In the genomic region with DNA sequence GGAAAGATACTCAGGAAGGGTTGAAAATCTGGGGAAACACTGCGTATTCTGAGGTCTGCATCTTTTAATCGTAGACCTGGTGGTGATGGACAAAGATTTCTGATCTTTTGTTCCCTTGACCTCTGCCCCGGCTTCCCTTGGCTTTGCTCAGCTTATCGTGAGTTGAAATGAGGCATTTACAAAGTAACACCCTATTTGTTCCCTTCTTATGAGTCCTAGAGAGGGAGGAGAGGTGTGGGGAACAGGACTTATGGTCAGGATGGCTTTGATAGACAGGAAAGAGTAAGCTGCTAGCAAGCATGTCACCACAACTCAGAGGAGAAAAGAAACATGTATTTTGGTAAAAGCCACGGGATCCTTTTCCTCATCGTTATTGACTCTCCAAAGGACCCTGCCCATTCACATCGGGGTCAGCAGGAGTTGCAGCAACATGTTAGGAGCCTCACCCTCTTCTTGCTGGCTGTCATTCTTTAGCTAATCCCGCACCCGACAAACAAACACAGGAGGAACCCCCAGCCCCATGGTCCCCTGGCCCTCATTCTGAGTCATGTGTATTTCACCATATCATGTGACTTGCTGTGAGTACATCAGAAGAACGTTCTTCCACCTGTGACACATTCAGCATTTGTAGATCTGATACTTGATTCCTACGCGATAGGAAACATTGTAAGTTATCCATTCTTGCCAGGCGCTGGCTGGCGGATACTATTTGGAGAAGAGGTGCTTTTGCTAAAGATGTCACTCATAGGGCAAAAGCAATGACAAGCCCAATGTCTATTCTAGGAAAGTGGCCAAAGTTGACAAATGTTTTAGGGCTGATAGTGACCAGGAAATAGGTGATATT, we compare ENCODE assay signal across 1 cellular context.
A peak's percentile ranks its signal among the peaks of the same experiment; 100 is the strongest.
TF ChIP-seq lines count a peak whose summit lies in the region.

No MANE protein-coding gene starts in this region.

TF ChIP-seq in K562, 482 proteins besides CTCF, POLR2A, EP300 and RAD21 (continued from another document and continues in another):
- TF ChIP-seq, protein P1, sequence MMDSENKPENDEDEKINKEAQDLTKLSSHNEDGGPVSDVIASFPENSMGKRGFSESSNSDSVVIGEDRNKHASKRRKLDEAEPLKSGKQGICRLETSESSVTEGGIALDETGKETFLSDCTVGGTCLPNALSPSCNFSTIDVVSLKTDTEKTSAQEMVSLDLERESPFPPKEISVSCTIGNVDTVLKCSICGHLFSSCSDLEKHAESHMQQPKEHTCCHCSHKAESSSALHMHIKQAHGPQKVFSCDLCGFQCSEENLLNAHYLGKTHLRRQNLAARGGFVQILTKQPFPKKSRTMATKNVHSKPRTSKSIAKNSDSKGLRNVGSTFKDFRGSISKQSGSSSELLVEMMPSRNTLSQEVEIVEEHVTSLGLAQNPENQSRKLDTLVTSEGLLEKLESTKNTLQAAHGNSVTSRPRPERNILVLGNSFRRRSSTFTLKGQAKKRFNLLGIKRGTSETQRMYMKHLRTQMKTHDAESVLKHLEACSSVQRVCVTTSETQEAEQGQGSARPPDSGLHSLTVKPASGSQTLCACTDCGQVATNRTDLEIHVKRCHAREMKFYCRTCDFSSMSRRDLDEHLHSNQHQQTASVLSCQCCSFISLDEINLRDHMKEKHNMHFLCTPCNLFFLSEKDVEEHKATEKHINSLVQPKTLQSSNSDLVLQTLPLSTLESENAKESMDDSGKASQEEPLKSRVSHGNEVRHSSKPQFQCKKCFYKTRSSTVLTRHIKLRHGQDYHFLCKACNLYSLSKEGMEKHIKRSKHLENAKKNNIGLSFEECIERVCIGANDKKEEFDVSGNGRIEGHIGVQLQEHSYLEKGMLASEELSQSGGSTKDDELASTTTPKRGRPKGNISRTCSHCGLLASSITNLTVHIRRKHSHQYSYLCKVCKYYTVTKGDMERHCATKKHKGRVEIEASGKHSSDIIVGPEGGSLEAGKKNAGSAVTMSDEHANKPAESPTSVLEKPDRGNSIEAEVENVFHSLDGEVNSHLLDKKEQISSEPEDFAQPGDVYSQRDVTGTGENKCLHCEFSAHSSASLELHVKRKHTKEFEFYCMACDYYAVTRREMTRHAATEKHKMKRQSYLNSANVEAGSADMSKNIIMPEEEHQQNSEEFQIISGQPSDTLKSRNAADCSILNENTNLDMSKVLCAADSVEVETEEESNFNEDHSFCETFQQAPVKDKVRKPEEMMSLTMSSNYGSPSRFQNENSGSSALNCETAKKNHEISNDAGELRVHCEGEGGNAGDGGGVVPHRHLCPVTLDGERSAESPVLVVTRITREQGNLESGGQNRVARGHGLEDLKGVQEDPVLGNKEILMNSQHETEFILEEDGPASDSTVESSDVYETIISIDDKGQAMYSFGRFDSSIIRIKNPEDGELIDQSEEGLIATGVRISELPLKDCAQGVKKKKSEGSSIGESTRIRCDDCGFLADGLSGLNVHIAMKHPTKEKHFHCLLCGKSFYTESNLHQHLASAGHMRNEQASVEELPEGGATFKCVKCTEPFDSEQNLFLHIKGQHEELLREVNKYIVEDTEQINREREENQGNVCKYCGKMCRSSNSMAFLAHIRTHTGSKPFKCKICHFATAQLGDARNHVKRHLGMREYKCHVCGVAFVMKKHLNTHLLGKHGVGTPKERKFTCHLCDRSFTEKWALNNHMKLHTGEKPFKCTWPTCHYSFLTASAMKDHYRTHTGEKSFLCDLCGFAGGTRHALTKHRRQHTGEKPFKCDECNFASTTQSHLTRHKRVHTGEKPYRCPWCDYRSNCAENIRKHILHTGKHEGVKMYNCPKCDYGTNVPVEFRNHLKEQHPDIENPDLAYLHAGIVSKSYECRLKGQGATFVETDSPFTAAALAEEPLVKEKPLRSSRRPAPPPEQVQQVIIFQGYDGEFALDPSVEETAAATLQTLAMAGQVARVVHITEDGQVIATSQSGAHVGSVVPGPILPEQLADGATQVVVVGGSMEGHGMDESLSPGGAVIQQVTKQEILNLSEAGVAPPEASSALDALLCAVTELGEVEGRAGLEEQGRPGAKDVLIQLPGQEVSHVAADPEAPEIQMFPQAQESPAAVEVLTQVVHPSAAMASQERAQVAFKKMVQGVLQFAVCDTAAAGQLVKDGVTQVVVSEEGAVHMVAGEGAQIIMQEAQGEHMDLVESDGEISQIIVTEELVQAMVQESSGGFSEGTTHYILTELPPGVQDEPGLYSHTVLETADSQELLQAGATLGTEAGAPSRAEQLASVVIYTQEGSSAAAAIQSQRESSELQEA (IDR thresholded peaks at IDR 0.05; ENCODE audit: low read depth), result no peak
- TF ChIP-seq, protein P2, sequence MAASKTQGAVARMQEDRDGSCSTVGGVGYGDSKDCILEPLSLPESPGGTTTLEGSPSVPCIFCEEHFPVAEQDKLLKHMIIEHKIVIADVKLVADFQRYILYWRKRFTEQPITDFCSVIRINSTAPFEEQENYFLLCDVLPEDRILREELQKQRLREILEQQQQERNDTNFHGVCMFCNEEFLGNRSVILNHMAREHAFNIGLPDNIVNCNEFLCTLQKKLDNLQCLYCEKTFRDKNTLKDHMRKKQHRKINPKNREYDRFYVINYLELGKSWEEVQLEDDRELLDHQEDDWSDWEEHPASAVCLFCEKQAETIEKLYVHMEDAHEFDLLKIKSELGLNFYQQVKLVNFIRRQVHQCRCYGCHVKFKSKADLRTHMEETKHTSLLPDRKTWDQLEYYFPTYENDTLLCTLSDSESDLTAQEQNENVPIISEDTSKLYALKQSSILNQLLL (CRISPR knock-in tag; IDR thresholded peaks at IDR 0.05; ENCODE audit: borderline replicate concordance), result no peak
- TF ChIP-seq TBL1XR1 (IDR thresholded peaks at IDR 0.05; ENCODE audit: low read length in 2 of 2) (no peak), SIRT6 (IDR thresholded peaks at IDR 0.05; ENCODE audit: low read depth, low read length) (no peak), CHD4 (IDR thresholded peaks at IDR 0.05; ENCODE audit: insufficient read depth, insufficient replicate concordance, low read depth, low read length, poor library complexity, severe bottlenecking) (no peak), HOXB6 (CRISPR knock-in tag; IDR thresholded peaks at IDR 0.05; ENCODE audit: borderline replicate concordance) (no peak), GTF2E2 (tag; IDR thresholded peaks at IDR 0.05) (no peak), SMAD1 (IDR thresholded peaks at IDR 0.05; ENCODE audit: low read depth, low read length, partially characterized antibody) (no peak), GATA2 (CRISPR knock-in tag; IDR thresholded peaks at IDR 0.05) (peak; percentile 24; the same call in 1 of the 2 replicates), BCL6 (CRISPR knock-in tag; IDR thresholded peaks at IDR 0.05) (no peak), ZNF239 (CRISPR knock-in tag; IDR thresholded peaks at IDR 0.05) (no peak), MEIS2 (IDR thresholded peaks at IDR 0.05; ENCODE audit: partially characterized antibody) (peak; percentile 59), ZNF347 (CRISPR knock-in tag; IDR thresholded peaks at IDR 0.05; ENCODE audit: low read depth) (no peak)
- TF ChIP-seq, protein P3, sequence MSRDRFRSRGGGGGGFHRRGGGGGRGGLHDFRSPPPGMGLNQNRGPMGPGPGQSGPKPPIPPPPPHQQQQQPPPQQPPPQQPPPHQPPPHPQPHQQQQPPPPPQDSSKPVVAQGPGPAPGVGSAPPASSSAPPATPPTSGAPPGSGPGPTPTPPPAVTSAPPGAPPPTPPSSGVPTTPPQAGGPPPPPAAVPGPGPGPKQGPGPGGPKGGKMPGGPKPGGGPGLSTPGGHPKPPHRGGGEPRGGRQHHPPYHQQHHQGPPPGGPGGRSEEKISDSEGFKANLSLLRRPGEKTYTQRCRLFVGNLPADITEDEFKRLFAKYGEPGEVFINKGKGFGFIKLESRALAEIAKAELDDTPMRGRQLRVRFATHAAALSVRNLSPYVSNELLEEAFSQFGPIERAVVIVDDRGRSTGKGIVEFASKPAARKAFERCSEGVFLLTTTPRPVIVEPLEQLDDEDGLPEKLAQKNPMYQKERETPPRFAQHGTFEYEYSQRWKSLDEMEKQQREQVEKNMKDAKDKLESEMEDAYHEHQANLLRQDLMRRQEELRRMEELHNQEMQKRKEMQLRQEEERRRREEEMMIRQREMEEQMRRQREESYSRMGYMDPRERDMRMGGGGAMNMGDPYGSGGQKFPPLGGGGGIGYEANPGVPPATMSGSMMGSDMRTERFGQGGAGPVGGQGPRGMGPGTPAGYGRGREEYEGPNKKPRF (IDR thresholded peaks at IDR 0.05; ENCODE audit: low read depth, low read length), result no peak
- TF ChIP-seq, protein P4, sequence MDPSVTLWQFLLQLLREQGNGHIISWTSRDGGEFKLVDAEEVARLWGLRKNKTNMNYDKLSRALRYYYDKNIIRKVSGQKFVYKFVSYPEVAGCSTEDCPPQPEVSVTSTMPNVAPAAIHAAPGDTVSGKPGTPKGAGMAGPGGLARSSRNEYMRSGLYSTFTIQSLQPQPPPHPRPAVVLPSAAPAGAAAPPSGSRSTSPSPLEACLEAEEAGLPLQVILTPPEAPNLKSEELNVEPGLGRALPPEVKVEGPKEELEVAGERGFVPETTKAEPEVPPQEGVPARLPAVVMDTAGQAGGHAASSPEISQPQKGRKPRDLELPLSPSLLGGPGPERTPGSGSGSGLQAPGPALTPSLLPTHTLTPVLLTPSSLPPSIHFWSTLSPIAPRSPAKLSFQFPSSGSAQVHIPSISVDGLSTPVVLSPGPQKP (CRISPR knock-in tag; IDR thresholded peaks at IDR 0.05), result no peak
- TF ChIP-seq, protein P5, sequence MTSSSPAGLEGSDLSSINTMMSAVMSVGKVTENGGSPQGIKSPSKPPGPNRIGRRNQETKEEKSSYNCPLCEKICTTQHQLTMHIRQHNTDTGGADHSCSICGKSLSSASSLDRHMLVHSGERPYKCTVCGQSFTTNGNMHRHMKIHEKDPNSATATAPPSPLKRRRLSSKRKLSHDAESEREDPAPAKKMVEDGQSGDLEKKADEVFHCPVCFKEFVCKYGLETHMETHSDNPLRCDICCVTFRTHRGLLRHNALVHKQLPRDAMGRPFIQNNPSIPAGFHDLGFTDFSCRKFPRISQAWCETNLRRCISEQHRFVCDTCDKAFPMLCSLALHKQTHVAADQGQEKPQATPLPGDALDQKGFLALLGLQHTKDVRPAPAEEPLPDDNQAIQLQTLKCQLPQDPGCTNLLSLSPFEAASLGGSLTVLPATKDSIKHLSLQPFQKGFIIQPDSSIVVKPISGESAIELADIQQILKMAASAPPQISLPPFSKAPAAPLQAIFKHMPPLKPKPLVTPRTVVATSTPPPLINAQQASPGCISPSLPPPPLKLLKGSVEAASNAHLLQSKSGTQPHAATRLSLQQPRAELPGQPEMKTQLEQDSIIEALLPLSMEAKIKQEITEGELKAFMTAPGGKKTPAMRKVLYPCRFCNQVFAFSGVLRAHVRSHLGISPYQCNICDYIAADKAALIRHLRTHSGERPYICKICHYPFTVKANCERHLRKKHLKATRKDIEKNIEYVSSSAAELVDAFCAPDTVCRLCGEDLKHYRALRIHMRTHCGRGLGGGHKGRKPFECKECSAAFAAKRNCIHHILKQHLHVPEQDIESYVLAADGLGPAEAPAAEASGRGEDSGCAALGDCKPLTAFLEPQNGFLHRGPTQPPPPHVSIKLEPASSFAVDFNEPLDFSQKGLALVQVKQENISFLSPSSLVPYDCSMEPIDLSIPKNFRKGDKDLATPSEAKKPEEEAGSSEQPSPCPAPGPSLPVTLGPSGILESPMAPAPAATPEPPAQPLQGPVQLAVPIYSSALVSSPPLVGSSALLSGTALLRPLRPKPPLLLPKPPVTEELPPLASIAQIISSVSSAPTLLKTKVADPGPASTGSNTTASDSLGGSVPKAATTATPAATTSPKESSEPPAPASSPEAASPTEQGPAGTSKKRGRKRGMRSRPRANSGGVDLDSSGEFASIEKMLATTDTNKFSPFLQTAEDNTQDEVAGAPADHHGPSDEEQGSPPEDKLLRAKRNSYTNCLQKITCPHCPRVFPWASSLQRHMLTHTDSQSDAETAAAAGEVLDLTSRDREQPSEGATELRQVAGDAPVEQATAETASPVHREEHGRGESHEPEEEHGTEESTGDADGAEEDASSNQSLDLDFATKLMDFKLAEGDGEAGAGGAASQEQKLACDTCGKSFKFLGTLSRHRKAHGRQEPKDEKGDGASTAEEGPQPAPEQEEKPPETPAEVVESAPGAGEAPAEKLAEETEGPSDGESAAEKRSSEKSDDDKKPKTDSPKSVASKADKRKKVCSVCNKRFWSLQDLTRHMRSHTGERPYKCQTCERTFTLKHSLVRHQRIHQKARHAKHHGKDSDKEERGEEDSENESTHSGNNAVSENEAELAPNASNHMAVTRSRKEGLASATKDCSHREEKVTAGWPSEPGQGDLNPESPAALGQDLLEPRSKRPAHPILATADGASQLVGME (CRISPR knock-in tag; IDR thresholded peaks at IDR 0.05), result no peak
- TF ChIP-seq, protein P6, sequence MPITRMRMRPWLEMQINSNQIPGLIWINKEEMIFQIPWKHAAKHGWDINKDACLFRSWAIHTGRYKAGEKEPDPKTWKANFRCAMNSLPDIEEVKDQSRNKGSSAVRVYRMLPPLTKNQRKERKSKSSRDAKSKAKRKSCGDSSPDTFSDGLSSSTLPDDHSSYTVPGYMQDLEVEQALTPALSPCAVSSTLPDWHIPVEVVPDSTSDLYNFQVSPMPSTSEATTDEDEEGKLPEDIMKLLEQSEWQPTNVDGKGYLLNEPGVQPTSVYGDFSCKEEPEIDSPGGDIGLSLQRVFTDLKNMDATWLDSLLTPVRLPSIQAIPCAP (CRISPR knock-in tag; IDR thresholded peaks at IDR 0.05; ENCODE audit: borderline replicate concordance), result no peak
- TF ChIP-seq, protein P7, sequence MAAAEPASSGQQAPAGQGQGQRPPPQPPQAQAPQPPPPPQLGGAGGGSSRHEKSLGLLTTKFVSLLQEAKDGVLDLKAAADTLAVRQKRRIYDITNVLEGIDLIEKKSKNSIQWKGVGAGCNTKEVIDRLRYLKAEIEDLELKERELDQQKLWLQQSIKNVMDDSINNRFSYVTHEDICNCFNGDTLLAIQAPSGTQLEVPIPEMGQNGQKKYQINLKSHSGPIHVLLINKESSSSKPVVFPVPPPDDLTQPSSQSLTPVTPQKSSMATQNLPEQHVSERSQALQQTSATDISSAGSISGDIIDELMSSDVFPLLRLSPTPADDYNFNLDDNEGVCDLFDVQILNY (CRISPR knock-in tag; IDR thresholded peaks at IDR 0.05), result no peak
- TF ChIP-seq, protein P8, sequence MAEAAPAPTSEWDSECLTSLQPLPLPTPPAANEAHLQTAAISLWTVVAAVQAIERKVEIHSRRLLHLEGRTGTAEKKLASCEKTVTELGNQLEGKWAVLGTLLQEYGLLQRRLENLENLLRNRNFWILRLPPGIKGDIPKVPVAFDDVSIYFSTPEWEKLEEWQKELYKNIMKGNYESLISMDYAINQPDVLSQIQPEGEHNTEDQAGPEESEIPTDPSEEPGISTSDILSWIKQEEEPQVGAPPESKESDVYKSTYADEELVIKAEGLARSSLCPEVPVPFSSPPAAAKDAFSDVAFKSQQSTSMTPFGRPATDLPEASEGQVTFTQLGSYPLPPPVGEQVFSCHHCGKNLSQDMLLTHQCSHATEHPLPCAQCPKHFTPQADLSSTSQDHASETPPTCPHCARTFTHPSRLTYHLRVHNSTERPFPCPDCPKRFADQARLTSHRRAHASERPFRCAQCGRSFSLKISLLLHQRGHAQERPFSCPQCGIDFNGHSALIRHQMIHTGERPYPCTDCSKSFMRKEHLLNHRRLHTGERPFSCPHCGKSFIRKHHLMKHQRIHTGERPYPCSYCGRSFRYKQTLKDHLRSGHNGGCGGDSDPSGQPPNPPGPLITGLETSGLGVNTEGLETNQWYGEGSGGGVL (CRISPR knock-in tag; IDR thresholded peaks at IDR 0.05), result no peak
- TF ChIP-seq, protein P9, sequence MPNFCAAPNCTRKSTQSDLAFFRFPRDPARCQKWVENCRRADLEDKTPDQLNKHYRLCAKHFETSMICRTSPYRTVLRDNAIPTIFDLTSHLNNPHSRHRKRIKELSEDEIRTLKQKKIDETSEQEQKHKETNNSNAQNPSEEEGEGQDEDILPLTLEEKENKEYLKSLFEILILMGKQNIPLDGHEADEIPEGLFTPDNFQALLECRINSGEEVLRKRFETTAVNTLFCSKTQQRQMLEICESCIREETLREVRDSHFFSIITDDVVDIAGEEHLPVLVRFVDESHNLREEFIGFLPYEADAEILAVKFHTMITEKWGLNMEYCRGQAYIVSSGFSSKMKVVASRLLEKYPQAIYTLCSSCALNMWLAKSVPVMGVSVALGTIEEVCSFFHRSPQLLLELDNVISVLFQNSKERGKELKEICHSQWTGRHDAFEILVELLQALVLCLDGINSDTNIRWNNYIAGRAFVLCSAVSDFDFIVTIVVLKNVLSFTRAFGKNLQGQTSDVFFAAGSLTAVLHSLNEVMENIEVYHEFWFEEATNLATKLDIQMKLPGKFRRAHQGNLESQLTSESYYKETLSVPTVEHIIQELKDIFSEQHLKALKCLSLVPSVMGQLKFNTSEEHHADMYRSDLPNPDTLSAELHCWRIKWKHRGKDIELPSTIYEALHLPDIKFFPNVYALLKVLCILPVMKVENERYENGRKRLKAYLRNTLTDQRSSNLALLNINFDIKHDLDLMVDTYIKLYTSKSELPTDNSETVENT (CRISPR knock-in tag; IDR thresholded peaks at IDR 0.05), result no peak
